Comparison of ENCODE assay signal across 1 cellular context in genomic region chr9:37465249-37466036, GRCh38.
A peak's percentile ranks its signal among the peaks of the same experiment; 100 is the strongest.
TF ChIP-seq lines count a peak whose summit lies in the region.

Gene ZBTB5 (minus strand): TSS chr9:37465450. CDS start chr9:37442551, 22,899 bp downstream.

TF ChIP-seq in HepG2, 621 proteins besides CTCF, POLR2A, EP300 and RAD21 (continued from another document):
- TF ChIP-seq CEBPZ (IDR thresholded peaks at IDR 0.05; ENCODE audit: low read length) (peak; percentile 73), GATAD1 (CRISPR knock-in tag; IDR thresholded peaks at IDR 0.05) (peak; percentile 84), ARID2 (CRISPR knock-in tag; IDR thresholded peaks at IDR 0.05; ENCODE audit: borderline replicate concordance) (no peak), MAZ (IDR thresholded peaks at IDR 0.05; ENCODE audit: borderline replicate concordance, low read depth, low read length) (0 out of 2 replicates have a peak, but pooled peaks have one; percentile 16), MAZ (CRISPR knock-in tag; IDR thresholded peaks at IDR 0.05; ENCODE audit: low read depth) (no peak), LBX2 (CRISPR knock-in tag; IDR thresholded peaks at IDR 0.05; ENCODE audit: borderline replicate concordance) (no peak), GTF2F1 (IDR thresholded peaks at IDR 0.05; ENCODE audit: low read length) (peak; percentile 81; the same call in 1 of the 2 replicates), THAP11 (CRISPR knock-in tag; IDR thresholded peaks at IDR 0.05) (peak; percentile 78), HNRNPK (IDR thresholded peaks at IDR 0.05; ENCODE audit: low read depth, low read length, poor library complexity, severe bottlenecking) (peak; percentile 4), ZNF225 (CRISPR knock-in tag; IDR thresholded peaks at IDR 0.05) (no peak), ZC3H13 (CRISPR knock-in tag; IDR thresholded peaks at IDR 0.05) (no peak), SOX6 (IDR thresholded peaks at IDR 0.05) (no peak), SOX6 (CRISPR knock-in tag; IDR thresholded peaks at IDR 0.05) (peak; percentile 30; the same call in 1 of the 2 replicates)
